11 cellular contexts compared by ENCODE assay signal in the genomic region with DNA sequence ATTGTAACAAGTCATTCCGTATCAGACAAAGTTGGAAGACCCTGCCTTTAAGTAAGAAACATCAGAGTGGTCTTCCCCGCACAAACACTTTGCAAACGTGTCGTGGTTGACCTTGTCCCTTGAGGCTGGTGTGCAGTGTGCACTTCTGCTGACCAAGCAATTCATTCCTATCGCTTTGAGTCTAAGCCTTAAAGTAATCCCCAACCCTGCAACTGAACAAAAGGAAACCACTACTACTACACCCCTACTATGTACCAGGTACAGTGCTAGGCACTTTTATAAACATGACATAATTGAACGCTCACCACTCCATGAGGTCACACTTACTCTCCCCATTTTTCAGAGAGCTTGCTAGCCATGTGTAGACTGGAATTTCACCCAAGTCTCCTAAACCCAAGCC. TPM values are rescaled to one million over a fixed set of nuclear protein-coding genes. Genes with fewer than 3 reads are reported as not detected.
A peak's percentile ranks its signal among the peaks of the same experiment; 100 is the strongest.
DNase-seq lines count a peak whose midpoint lies in the region; ATAC-seq and TF ChIP-seq lines count a peak whose summit lies in the region.
"Had no signal": no experiment of that assay in that cellular context is flagged by ENCODE, and none has a peak within 500 bp of the region (broad histone marks: within the 10 kb centered on the region; RNA-seq: fewer than 3 reads in every experiment).

No MANE protein-coding gene starts in this region.

- no peak for TF ChIP-seq CTCF in CD4-positive, alpha-beta T cell (IDR thresholded peaks at IDR 0.05)
- no peak for TF ChIP-seq CTCF in Loucy (conservative IDR thresholded peaks at IDR 0.05; ENCODE audit: low read length)

- peak overlapping the region; percentile 70 for H3K27ac ChIP-seq in CD4-positive, alpha-beta T cell (ENCODE audit: low read depth, low read length)
- H3K27ac ChIP-seq in caudate nucleus (ENCODE audit: low read depth, low read length): peak overlapping the region; percentile 32
- H3K27ac ChIP-seq in trophoblast cell (ENCODE audit: low read depth, low read length): no peak overlapping the region

- H2AFZ ChIP-seq in Loucy (ENCODE audit: low read length): no peak overlapping the region
- no peak overlapping the region for H2AFZ ChIP-seq in trophoblast cell (ENCODE audit: insufficient read depth, low read length, poor library complexity)

- H3K36me3 Mint-ChIP-seq in CD4-positive, alpha-beta T cell (ENCODE audit: low read depth): peaks cover 99% of the 10 kb centered on the region

- no peak overlapping the region for H2BK5ac ChIP-seq in trophoblast cell (ENCODE audit: low read depth, low read length, poor library complexity)

- H3K4me3 Mint-ChIP-seq in CD4-positive, alpha-beta T cell: peak overlapping the region; percentile 95

- H3K9me3 Mint-ChIP-seq in CD4-positive, alpha-beta T cell: no peaks in the 10 kb centered on the region

- no peak overlapping the region for H4K91ac ChIP-seq in trophoblast cell (ENCODE audit: low read depth, low read length)

- H3K4me3 ChIP-seq in Loucy (ENCODE audit: low read length, poor library complexity, severe bottlenecking) (peak overlapping the region; percentile 58), trophoblast cell (ENCODE audit: low read depth, low read length) (no peak overlapping the region)

- no peak overlapping the region for H4K8ac ChIP-seq in trophoblast cell (ENCODE audit: low read depth, low read length)

- H3K9ac ChIP-seq in Loucy (ENCODE audit: low read depth, low read length, poor library complexity, severe bottlenecking): peak overlapping the region; percentile 12
- no peak overlapping the region for H3K9ac ChIP-seq in trophoblast cell (ENCODE audit: low read length)

- H4K20me1 ChIP-seq in Loucy (ENCODE audit: insufficient read depth, low read length, poor library complexity, severe bottlenecking): peaks cover 83% of the 10 kb centered on the region

- peaks cover 88% of the 10 kb centered on the region for H3K4me1 ChIP-seq in Loucy (ENCODE audit: insufficient read depth, low read length, poor library complexity, severe bottlenecking)
- H3K4me1 ChIP-seq in trophoblast cell (ENCODE audit: control insufficient read depth in 1 of 2, insufficient read depth in 2 of 2, low read length in 2 of 2): peaks cover 20 to 23% of the 10 kb centered on the region in 2 experiments

- no peak overlapping the region for H2BK120ac ChIP-seq in trophoblast cell (ENCODE audit: insufficient read depth, low read length, poor library complexity)

- no peak overlapping the region for H4K12ac ChIP-seq in trophoblast cell (ENCODE audit: low read depth, low read length)

- 0 out of 2 replicates have a peak, but pooled peaks cover 4% of the 10 kb centered on the region for H3F3A ChIP-seq in Loucy (ENCODE audit: low read depth)

- no peaks in the 10 kb centered on the region for H3K27me3 ChIP-seq in CD4-positive, alpha-beta T cell (ENCODE audit: control insufficient read depth, insufficient read depth, low read length)
- H3K27me3 ChIP-seq in Loucy (ENCODE audit: insufficient read depth, low read length, poor library complexity, severe bottlenecking): no peaks in the 10 kb centered on the region
- no peaks in the 10 kb centered on the region for H3K27me3 ChIP-seq in trophoblast cell (ENCODE audit: insufficient read depth, low read length)

- CTCF ChIA-PET in CD4-positive, alpha-beta T cell (lab: Charles Lee): no interaction called here

- H3K36me3 ChIP-seq in Loucy (ENCODE audit: insufficient read depth, low read length) (peaks cover 17% of the 10 kb centered on the region; the same call in 1 of the 2 replicates), trophoblast cell (ENCODE audit: control insufficient read depth in 1 of 2, insufficient read depth in 2 of 2, low read length in 2 of 2) (peaks cover 0 to 5% of the 10 kb centered on the region in 2 experiments)

- no peaks in the 10 kb centered on the region for H3K9me2 ChIP-seq in Loucy (replicated peaks; ENCODE audit: low read depth, low read length)

- H3K4me2 ChIP-seq in Loucy (ENCODE audit: low read depth, low read length, poor library complexity, severe bottlenecking): peak overlapping the region; percentile 78
- H3K4me2 ChIP-seq in trophoblast cell (ENCODE audit: low read length): no peak overlapping the region

- ATAC-seq in CD4-positive, alpha-beta T cell (ENCODE audit: poor library complexity): peak; percentile 8

- peak overlapping the region; percentile 95 for H3K27ac Mint-ChIP-seq in CD4-positive, alpha-beta T cell

- H3K14ac ChIP-seq in trophoblast cell (ENCODE audit: low read length): no peak overlapping the region

- H3K79me1 ChIP-seq in trophoblast cell (ENCODE audit: low read length): peaks cover 3% of the 10 kb centered on the region

- H2BK12ac ChIP-seq in trophoblast cell (ENCODE audit: low read length): no peak overlapping the region

- POLR2A ChIA-PET in CD4-positive, alpha-beta T cell (lab: Charles Lee): interaction anchor here (1.4 to 3.8 kb wide), 3 partner anchors 45 to 75 kb away, joined by 4 to 20 read pairs (median 4); no protein-coding TSS in a partner anchor

- DNase-seq in CD4-positive, alpha-beta T cell: no peak
- DNase-seq in caudate nucleus (lab: John Stamatoyannopoulos, UW): no peak
- DNase-seq in trophoblast cell: no peak
- DNase-seq in posterior vena cava (ENCODE audit: low spot score): no peak
- DNase-seq in SW 1271 (lab: John Stamatoyannopoulos, UW): no peak
- DNase-seq in activated CD4-positive, CD25-positive, alpha-beta regulatory T cell (lab: John Stamatoyannopoulos, UW): no peak
- DNase-seq: activated CD4-positive, alpha-beta T cell treated with anti-CD3 and anti-CD28 coated beads, Interleukin-2, amount 50 U/mL, for 48 hours; GDM1; MV-4-11; NCI-H2227 treated with DMSO at 0.1 percent for 48 hours had no signal

- H3K23ac ChIP-seq in trophoblast cell (ENCODE audit: low read length): peak overlapping the region; percentile 37

- H3K18ac ChIP-seq in trophoblast cell (ENCODE audit: low read length): no peak overlapping the region

- WGBS in trophoblast cell (ENCODE audit: extremely low coverage, insufficient coverage, insufficient read length): no CpG with 5 or more reads among the region's 6 CpGs

- no peaks in the 10 kb centered on the region for H3K27me3 Mint-ChIP-seq in CD4-positive, alpha-beta T cell

- no peak overlapping the region for H2AK5ac ChIP-seq in trophoblast cell (ENCODE audit: low read length)

- intact Hi-C loops in CD4-positive, alpha-beta T cell (cut with DNase I, micrococcal nuclease): no loop called here
- intact Hi-C loops in posterior vena cava (cut with DNase I): no loop called here

- H3K79me2 ChIP-seq in Loucy (ENCODE audit: insufficient read depth, low read length) (peaks cover 100% of the 10 kb centered on the region), trophoblast cell (ENCODE audit: control insufficient read depth, insufficient read depth, low read length, poor library complexity) (no peaks in the 10 kb centered on the region)

- no peaks in the 10 kb centered on the region for H3K9me3 ChIP-seq in CD4-positive, alpha-beta T cell (ENCODE audit: control insufficient read depth, low read length)
- H3K9me3 ChIP-seq in Loucy (ENCODE audit: insufficient read depth, low read depth, low read length) (no peaks in the 10 kb centered on the region), trophoblast cell (ENCODE audit: insufficient read depth, low read depth, low read length) (peaks cover 3% of the 10 kb centered on the region)

- no peak overlapping the region for H3K4ac ChIP-seq in trophoblast cell (ENCODE audit: low read depth, low read length)

- peaks cover 91% of the 10 kb centered on the region for H3K4me1 Mint-ChIP-seq in CD4-positive, alpha-beta T cell (ENCODE audit: low read depth)

RNA-seq across cellular contexts. Expression of a gene that starts 10.6 kb away (rescaled TPM):
- 100 to 1,000 TPM; 565 to 583 TPM for total RNA-seq in CD4-positive, alpha-beta T cell
- polyA plus RNA-seq in trophoblast cell (2013): 5.0 and 5.7 TPM in 2 replicates
- 10 to 100 TPM; 22.4 to 24.4 TPM for total RNA-seq in posterior vena cava

Comparison
In these comparisons a context has a peak if more than half of its experiments do, and no peak if none do; other contexts are left out.
1. RNA of a gene that starts 10.6 kb away (total RNA-seq): 565 to 583 TPM in CD4-positive, alpha-beta T cell; 22.4 to 24.4 TPM in posterior vena cava; every median in the first group is over 10 times any median in the second.